18 cellular contexts compared by ENCODE assay signal in the genomic region with DNA sequence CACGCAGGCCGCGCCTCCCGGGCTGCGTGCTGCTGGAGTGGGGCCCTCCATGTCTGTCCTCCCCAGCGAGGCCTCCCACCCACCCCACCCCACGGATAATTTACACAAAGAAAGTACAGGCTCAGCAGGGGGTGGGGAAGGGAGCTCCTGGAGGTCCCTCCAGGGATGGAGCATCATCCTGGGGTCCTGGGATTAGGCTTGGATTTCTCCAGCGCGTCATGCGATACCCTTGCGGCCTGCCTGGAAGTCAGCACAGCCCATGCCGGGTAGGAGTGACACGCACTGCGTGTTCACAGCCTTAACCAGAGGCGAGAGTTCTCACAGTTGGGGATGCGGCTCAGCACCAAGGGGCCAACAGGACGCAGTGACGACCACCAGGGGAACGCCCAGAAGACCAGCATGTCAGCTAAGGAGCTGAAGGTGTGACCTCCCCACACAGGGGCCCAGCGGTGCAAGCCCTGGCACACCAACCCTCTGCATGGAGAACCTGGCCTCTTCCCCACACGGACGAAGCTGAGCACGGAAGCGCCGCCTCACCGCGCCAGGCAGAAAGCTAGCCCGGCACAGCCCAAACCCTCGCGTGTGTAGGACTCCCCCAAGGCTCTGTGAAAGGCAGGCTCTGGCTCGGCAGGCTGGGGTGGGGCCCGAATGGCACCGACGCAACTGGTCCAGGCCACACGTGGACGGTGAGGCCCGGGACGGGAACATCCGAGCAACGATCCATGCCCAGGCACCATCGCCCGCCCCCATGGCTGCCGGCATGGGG.
DNase-seq lines count a peak whose midpoint lies in the region; ATAC-seq, FAIRE-seq and TF ChIP-seq lines count a peak whose summit lies in the region.
"Had no signal": no experiment of that assay in that cellular context is flagged by ENCODE, and none has a peak within 500 bp of the region (broad histone marks: within the 10 kb centered on the region; RNA-seq: fewer than 3 reads in every experiment).

No MANE protein-coding gene starts in this region.

- H3K4ac ChIP-seq in IMR-90 (ENCODE audit: low read depth, low read length) = no peak overlapping the region

- DNase-seq in IMR-90 = no peak
- DNase-seq in kidney = peak; percentile 52
- peak; percentile 42 for DNase-seq in retina
- DNase-seq in activated CD4-positive, alpha-beta memory T cell treated with anti-CD3 and anti-CD28 coated beads, Interleukin-2, amount 10 ng/mL, durations not matched to agents 7 days and 5 days = no peak
- no peak for DNase-seq in stimulated activated naive CD8-positive, alpha-beta T cell treated with anti-CD3 and anti-CD28 coated beads, Interleukin-15, Interleukin-2, amounts not matched to agents 100 U/mL and 50 U/mL, for 24 hours
- no peak for DNase-seq in NCI-H1417 (lab: John Stamatoyannopoulos, UW)
- DNase-seq: C1 segment of cervical spinal cord; Calu3; CD4-positive, alpha-beta memory T cell; COR-L47; DMS53; DMS79 treated with DMSO at 0.1 percent for 48 hours; GOT3; H7; HCEC 1CT had no signal

- TF ChIP-seq POLR2A in IMR-90 (IDR thresholded peaks at IDR 0.05; ENCODE audit: low read depth, low read length) = no peak

- 97% methylated on average over 33 of the region's 43 CpGs; no CpG with 5 or more reads in 1 of the 2 experiments for WGBS in IMR-90 (ENCODE audit: extremely low coverage in 2 of 2, insufficient read length in 1 of 2), 2 experiments

- no peak overlapping the region for H4K91ac ChIP-seq in IMR-90 (ENCODE audit: insufficient read depth, low read depth, low read length)

- H3K27me3 ChIP-seq in IMR-90 (ENCODE audit: control insufficient read depth, insufficient read depth, low read length) = no peaks in the 10 kb centered on the region

- H2BK5ac ChIP-seq in IMR-90 (ENCODE audit: low read depth, low read length, poor library complexity, severe bottlenecking) = no peak overlapping the region

- peak overlapping the region; percentile 43 for H2AFZ ChIP-seq in IMR-90 (replicated peaks; ENCODE audit: low read length, poor library complexity)

- H3K9ac ChIP-seq in IMR-90 (ENCODE audit: low read depth, low read length) (no peak overlapping the region), kidney (ENCODE audit: low read length in 2 of 2) (no peak overlapping the region)

- no peaks in the 10 kb centered on the region for H3K27me3 Mint-ChIP-seq in activated CD4-positive, alpha-beta memory T cell treated with anti-CD3 and anti-CD28 coated beads, Interleukin-2, amount 10 ng/mL, durations not matched to agents 7 days and 5 days
- H3K27me3 Mint-ChIP-seq: CD4-positive, alpha-beta memory T cell had no signal

- H2BK120ac ChIP-seq in IMR-90 (ENCODE audit: low read depth, low read length) = no peak overlapping the region

- no peaks in the 10 kb centered on the region for H3K4me1 Mint-ChIP-seq in activated CD4-positive, alpha-beta memory T cell treated with anti-CD3 and anti-CD28 coated beads, Interleukin-2, amount 10 ng/mL, durations not matched to agents 7 days and 5 days

- no peak overlapping the region for H3K27ac Mint-ChIP-seq in activated CD4-positive, alpha-beta memory T cell treated with anti-CD3 and anti-CD28 coated beads, Interleukin-2, amount 10 ng/mL, durations not matched to agents 7 days and 5 days
- H3K27ac Mint-ChIP-seq: CD4-positive, alpha-beta memory T cell had no signal

- peaks cover 11% of the 10 kb centered on the region for H3K36me3 Mint-ChIP-seq in activated CD4-positive, alpha-beta memory T cell treated with anti-CD3 and anti-CD28 coated beads, Interleukin-2, amount 10 ng/mL, durations not matched to agents 7 days and 5 days (ENCODE audit: low read depth)

- no peak overlapping the region for H3K4me2 ChIP-seq in IMR-90 (ENCODE audit: low read depth, low read length)

- H2BK20ac ChIP-seq in IMR-90 (ENCODE audit: low read depth, low read length) = no peak overlapping the region

- H3K56ac ChIP-seq in IMR-90 (ENCODE audit: extremely low read depth, insufficient read depth, low read length) = no peak overlapping the region

- no peak for ATAC-seq in IMR-90 (ENCODE audit: low read depth)
- ATAC-seq in HG02884 (IDR thresholded peaks at IDR 0.05; ENCODE audit: unreplicated experiment) = no peak
- no peak for ATAC-seq in stimulated activated naive CD8-positive, alpha-beta T cell treated with anti-CD3 and anti-CD28 coated beads, Interleukin-15, Interleukin-2, amounts not matched to agents 100 U/mL and 50 U/mL, for 24 hours

- H3K36me3 ChIP-seq in IMR-90 (ENCODE audit: control insufficient read depth, insufficient read depth, low read length) = peaks cover 2% of the 10 kb centered on the region; the same call in 1 of the 2 replicates
- no peaks in the 10 kb centered on the region for H3K36me3 ChIP-seq in kidney (ENCODE audit: control insufficient read depth in 1 of 2, insufficient read depth in 2 of 2, low read length in 2 of 2)

- BruUV-seq in IMR-90 (replicated peaks; lab: Mats Ljungman, UMichigan) = no TSS peak

- no peak overlapping the region for H3K4me3 Mint-ChIP-seq in activated CD4-positive, alpha-beta memory T cell treated with anti-CD3 and anti-CD28 coated beads, Interleukin-2, amount 10 ng/mL, durations not matched to agents 7 days and 5 days
- H3K4me3 Mint-ChIP-seq: CD4-positive, alpha-beta memory T cell had no signal

- no peaks in the 10 kb centered on the region for H4K20me1 ChIP-seq in IMR-90 (ENCODE audit: insufficient read depth, low read length)

- dilution Hi-C loops in IMR-90 (cut with HindIII; ENCODE audit: low sequenced_read_pairs, unreplicated experiment) = no loop called here

- H3K27ac ChIP-seq in IMR-90 (ENCODE audit: insufficient read depth, low read length) (no peak overlapping the region), kidney (ENCODE audit: low read depth in 2 of 2, low read length in 2 of 2) (no peak overlapping the region)

- no peak for FAIRE-seq in kidney (lab: Jason Lieb, UNC)
- FAIRE-seq: G401.6, GM12892 had no signal

- POLR2A ChIA-PET in IMR-90 (lab: Charles Lee; ENCODE audit: unreplicated experiment) = no interaction called here
- POLR2A ChIA-PET in activated CD4-positive, alpha-beta memory T cell treated with anti-CD3 and anti-CD28 coated beads, Interleukin-2, amount 10 ng/mL, durations not matched to agents 7 days and 5 days (lab: Charles Lee) = no interaction called here

- no peak overlapping the region for H2AK5ac ChIP-seq in IMR-90 (ENCODE audit: low read depth, low read length)

- H3K4me1 ChIP-seq in IMR-90 (ENCODE audit: control insufficient read depth, insufficient read depth, low read length) (no peaks in the 10 kb centered on the region), kidney (ENCODE audit: control insufficient read depth in 1 of 2, insufficient read depth in 1 of 2, low read depth in 1 of 2, low read length in 2 of 2) (no peaks in the 10 kb centered on the region)

- no peak overlapping the region for H2BK15ac ChIP-seq in IMR-90 (ENCODE audit: low read depth, low read length)

- TF ChIP-seq CTCF in IMR-90 (conservative IDR thresholded peaks at IDR 0.05; ENCODE audit: low read depth, low read length) (no peak), kidney (IDR thresholded peaks at IDR 0.05; ENCODE audit: borderline replicate concordance, extremely low read depth, insufficient read depth) (no peak)

- TF ChIP-seq RAD21 in IMR-90 (IDR thresholded peaks at IDR 0.05; ENCODE audit: low read length) = no peak

- no peak overlapping the region for H4K8ac ChIP-seq in IMR-90 (ENCODE audit: low read depth in 2 of 2, low read length in 2 of 2)

- peaks cover 11% of the 10 kb centered on the region for H3K9me3 Mint-ChIP-seq in activated CD4-positive, alpha-beta memory T cell treated with anti-CD3 and anti-CD28 coated beads, Interleukin-2, amount 10 ng/mL, durations not matched to agents 7 days and 5 days
- H3K9me3 Mint-ChIP-seq: CD4-positive, alpha-beta memory T cell had no signal

- no peaks in the 10 kb centered on the region for H3K9me3 ChIP-seq in IMR-90 (ENCODE audit: control insufficient read depth, insufficient read depth, low read length)
- no peaks in the 10 kb centered on the region for H3K9me3 ChIP-seq in kidney (ENCODE audit: control insufficient read depth in 1 of 2, low read length in 2 of 2)

- no peak overlapping the region for H2AK9ac ChIP-seq in IMR-90 (replicated peaks; ENCODE audit: low read depth, low read length, poor library complexity)

- CTCF ChIA-PET in IMR-90 (lab: Yijun Ruan, JAX) = no interaction called here
- CTCF ChIA-PET in activated CD4-positive, alpha-beta memory T cell treated with anti-CD3 and anti-CD28 coated beads, Interleukin-2, amount 10 ng/mL, durations not matched to agents 7 days and 5 days (lab: Charles Lee) = no interaction called here

- in situ Hi-C loops in IMR-90 (cut with MboI; ENCODE audit: low sequenced_read_pairs) = no loop called here

- H3K14ac ChIP-seq in IMR-90 (replicated peaks; ENCODE audit: low read depth, low read length) = no peak overlapping the region

- H3K23ac ChIP-seq in IMR-90 (ENCODE audit: low read depth, low read length) = no peak overlapping the region

- H3K9me1 ChIP-seq in IMR-90 (ENCODE audit: insufficient read depth, low read length) = no peaks in the 10 kb centered on the region; the same call in 1 of the 2 replicates

- H3K79me1 ChIP-seq in IMR-90 (ENCODE audit: low read depth in 1 of 2, low read length in 2 of 2) = peaks cover 0 to 12% of the 10 kb centered on the region in 2 experiments; a peak in 1 of 4 replicates

- H4K5ac ChIP-seq in IMR-90 (ENCODE audit: low read depth, low read length) = no peak overlapping the region

- H3K4me3 ChIP-seq in IMR-90 (ENCODE audit: insufficient read depth, low read depth, low read length) (no peak overlapping the region), kidney (ENCODE audit: low read length in 2 of 2) (no peak overlapping the region)

- intact Hi-C loops in IMR-90 (cut with micrococcal nuclease) (no loop called here), kidney (cut with DNase I) (no loop called here)

- H3K18ac ChIP-seq in IMR-90 (ENCODE audit: low read depth, low read length) = no peak overlapping the region

TF ChIP-seq in IMR-90, 13 proteins besides CTCF, POLR2A, EP300 and RAD21:
- TF ChIP-seq CHD1 (IDR thresholded peaks at IDR 0.05; ENCODE audit: low read depth, low read length) (no peak), FOS (IDR thresholded peaks at IDR 0.05; ENCODE audit: low read depth, low read length) (no peak)

Comparison
In these comparisons a context has a peak if more than half of its experiments do, and no peak if none do; other contexts are left out.
1. DNase-seq: peak in kidney (single experiment) and retina (single experiment); none in IMR-90 (single experiment), activated CD4-positive, alpha-beta memory T cell treated with anti-CD3 and anti-CD28 coated beads, Interleukin-2, amount 10 ng/mL, durations not matched to agents 7 days and 5 days (single experiment), stimulated activated naive CD8-positive, alpha-beta T cell treated with anti-CD3 and anti-CD28 coated beads, Interleukin-15, Interleukin-2, amounts not matched to agents 100 U/mL and 50 U/mL, for 24 hours (single experiment) and NCI-H1417 (0 of 3).